Comparison of ENCODE assay signal across 7 cellular contexts in the genomic region with DNA sequence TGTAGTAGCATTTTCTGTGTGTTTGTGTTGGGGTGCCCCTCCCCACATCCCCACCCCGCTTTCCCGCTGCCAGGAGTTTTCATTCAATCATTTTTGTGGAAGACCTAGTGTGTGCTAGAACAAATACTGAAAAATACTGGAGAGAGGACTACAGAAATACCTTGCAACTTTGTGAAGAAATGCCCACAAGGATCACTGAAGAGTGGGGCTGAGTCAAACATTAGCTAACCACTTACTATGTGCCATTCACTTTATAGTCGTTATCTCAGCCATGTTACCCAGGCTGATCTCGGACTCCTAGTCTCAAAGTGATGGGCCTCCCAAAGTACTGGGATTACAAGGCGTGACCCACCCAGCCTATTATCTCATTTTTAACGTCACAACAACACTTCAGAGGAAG. TPM values are rescaled to one million over a fixed set of nuclear protein-coding genes. Genes with fewer than 3 reads are reported as not detected.
DNase-seq lines count a peak whose midpoint lies in the region; ATAC-seq and TF ChIP-seq lines count a peak whose summit lies in the region.

No MANE protein-coding gene starts in this region.

- H3K36me3 Mint-ChIP-seq in GM23338 (ENCODE audit: low read depth) = peaks cover 12% of the 10 kb centered on the region

- intact Hi-C loops in spleen (cut with DNase I; ENCODE audit: low total_unique reads) = no loop called here

- peaks cover 29% of the 10 kb centered on the region for H3K79me2 ChIP-seq in GM23338 (replicated peaks; ENCODE audit: insufficient read depth)

- H3K9ac ChIP-seq in SK-N-MC (ENCODE audit: insufficient read length) = peak overlapping the region; percentile 43

- no peaks in the 10 kb centered on the region for H3K9me3 ChIP-seq in SK-N-MC (ENCODE audit: low read depth, low read length)
- no peaks in the 10 kb centered on the region for H3K9me3 ChIP-seq in spleen

- H3K4me1 ChIP-seq in GM23338 (ENCODE audit: insufficient read depth) = peaks cover 14% of the 10 kb centered on the region; the same call in 1 of the 2 replicates
- peaks cover 16 to 51% (median 42%) of the 10 kb centered on the region in 6 donors for H3K4me1 ChIP-seq in spleen

- H3K36me3 ChIP-seq in GM23338 (ENCODE audit: insufficient read depth) = no peaks in the 10 kb centered on the region
- H3K36me3 ChIP-seq in SK-N-MC (ENCODE audit: insufficient read depth, low read length) = no peaks in the 10 kb centered on the region; the same call in 1 of the 2 replicates
- peaks cover 0 to 11% (median 6%) of the 10 kb centered on the region in 6 donors for H3K36me3 ChIP-seq in spleen

- no peak for TF ChIP-seq POLR2A in spleen (IDR thresholded peaks at IDR 0.05)

- H4K20me1 ChIP-seq in GM23338 (replicated peaks; ENCODE audit: insufficient read depth) = peaks cover 8% of the 10 kb centered on the region

- 45 to 53% (median 47%) methylated on average over 6 of the region's 6 CpGs for WGBS in spleen, 5 donors

- H3K27me3 Mint-ChIP-seq in GM23338 (ENCODE audit: insufficient read depth, low read depth, poor library complexity) = peaks cover 6% of the 10 kb centered on the region

- peaks cover 29% of the 10 kb centered on the region for H3K9me3 Mint-ChIP-seq in GM23338

- H3K9me2 ChIP-seq in GM23338 (ENCODE audit: insufficient read depth) = no peaks in the 10 kb centered on the region

- DNase-seq in GM23338 (ENCODE audit: low spot score) (no peak), SK-N-MC (ENCODE audit: low read depth, low spot score) (no peak), foreskin fibroblast (no peak), spleen (no peak), CD1c-positive myeloid dendritic cell (ENCODE audit: extremely low spot score) (no peak)
- no peak for DNase-seq in stimulated activated naive CD4-positive, alpha-beta T cell treated with Interleukin-2 at 50 U/mL for 16 hours (lab: John Stamatoyannopoulos, UW)

- H3K4me1 Mint-ChIP-seq in GM23338 = peaks cover 28% of the 10 kb centered on the region

- H3K27ac Mint-ChIP-seq in GM23338 = peak overlapping the region; percentile 49

- H3F3A ChIP-seq in GM23338 (replicated peaks; ENCODE audit: low read depth) = peaks cover 6% of the 10 kb centered on the region; the same call in 1 of the 2 replicates

- H3K4me3 Mint-ChIP-seq in GM23338 = peak overlapping the region; percentile 96

- peak overlapping the region; percentile 70 for H3K4me2 ChIP-seq in GM23338

- TF ChIP-seq CTCF in GM23338 (conservative IDR thresholded peaks at IDR 0.05; ENCODE audit: low read depth in 2 of 2) (no peak), foreskin fibroblast (IDR thresholded peaks at IDR 0.05; ENCODE audit: low read depth, low read length) (no peak), spleen (IDR thresholded peaks at IDR 0.05 in 8 of 11, conservative IDR thresholded peaks at IDR 0.05 in 3 of 11) (no peak)

- H3K4me3 ChIP-seq in GM23338 (peak overlapping the region; percentile 90), SK-N-MC (peak overlapping the region; percentile 99), foreskin fibroblast (ENCODE audit: low read depth in 1 of 2, low read length in 2 of 2) (peak overlapping the region; percentile 88 to 96), spleen (peak overlapping the region in 7 of 8 donors; percentile 65 to 94 (median 77))

- ATAC-seq in GM23338 (no peak; the same call in 2 of the 3 replicates), HG02973 (IDR thresholded peaks at IDR 0.05; ENCODE audit: unreplicated experiment) (no peak)

- H2AFZ ChIP-seq in GM23338 = peak overlapping the region; percentile 80

- H3K27me3 ChIP-seq in GM23338 (ENCODE audit: insufficient read depth) (no peaks in the 10 kb centered on the region), spleen (replicated peaks in 1 of 7) (no peaks in the 10 kb centered on the region)

- H3K27ac ChIP-seq in GM23338 (ENCODE audit: low read depth) = peak overlapping the region; percentile 43; the same call in 1 of the 2 replicates
- peak overlapping the region; percentile 3; the same call in 1 of the 2 replicates for H3K27ac ChIP-seq in SK-N-MC
- H3K27ac ChIP-seq in spleen = peak overlapping the region; percentile 96 to 98 (median 96)

TF ChIP-seq in GM23338, 12 proteins besides CTCF, POLR2A, EP300 and RAD21 (continues in another document):
- no peak for TF ChIP-seq EZH2 (IDR thresholded peaks at IDR 0.05; ENCODE audit: low read depth, unreplicated experiment)
- no peak for TF ChIP-seq NANOG (IDR thresholded peaks at IDR 0.05; ENCODE audit: borderline replicate concordance)
- TF ChIP-seq, protein P1, sequence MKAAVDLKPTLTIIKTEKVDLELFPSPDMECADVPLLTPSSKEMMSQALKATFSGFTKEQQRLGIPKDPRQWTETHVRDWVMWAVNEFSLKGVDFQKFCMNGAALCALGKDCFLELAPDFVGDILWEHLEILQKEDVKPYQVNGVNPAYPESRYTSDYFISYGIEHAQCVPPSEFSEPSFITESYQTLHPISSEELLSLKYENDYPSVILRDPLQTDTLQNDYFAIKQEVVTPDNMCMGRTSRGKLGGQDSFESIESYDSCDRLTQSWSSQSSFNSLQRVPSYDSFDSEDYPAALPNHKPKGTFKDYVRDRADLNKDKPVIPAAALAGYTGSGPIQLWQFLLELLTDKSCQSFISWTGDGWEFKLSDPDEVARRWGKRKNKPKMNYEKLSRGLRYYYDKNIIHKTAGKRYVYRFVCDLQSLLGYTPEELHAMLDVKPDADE (IDR thresholded peaks at IDR 0.05) = no peak
- TF ChIP-seq POLR2AphosphoS5 (IDR thresholded peaks at IDR 0.05; ENCODE audit: low read depth) = no peak
- TF ChIP-seq JUNB (IDR thresholded peaks at IDR 0.05; ENCODE audit: unreplicated experiment) = no peak
- no peak for TF ChIP-seq CREB1 (CRISPR knock-in tag; IDR thresholded peaks at IDR 0.05; ENCODE audit: low read depth)
- TF ChIP-seq ZNF114 (CRISPR knock-in tag; IDR thresholded peaks at IDR 0.05) = no peak

RNA-seq across cellular contexts. Expression of gene LMBR1L, which starts 0.6 kb away (rescaled TPM):
- 33.9 and 57.0 TPM in 2 replicates for total RNA-seq in GM23338 (2014; rRNA removed; shearing (Covaris generic))
- polyA plus RNA-seq in GM23338 (2016; fragmentation: Nextera tagmentation; extraction: Ambion mirVana) (19.8 and 24.3 TPM in 2 replicates), spleen (10 to 100 TPM; 44.1 to 78.0 (median 61.2) TPM)
- 100 to 1,000 TPM in 2 of 7 donors, 10 to 100 TPM in 5; 60.3 to 108 (median 85.8) TPM for total RNA-seq in spleen

RNA-seq across cellular contexts. Expression of gene DHH, which starts 16.6 kb away (rescaled TPM):
- total RNA-seq in GM23338 (2014; rRNA removed; shearing (Covaris generic)) = not detected in 2 replicates
- polyA plus RNA-seq in GM23338 (2016; fragmentation: Nextera tagmentation; extraction: Ambion mirVana) (0.09 TPM in 1 of 2 replicates, not detected in the other), spleen (under 1 TPM; 0.09 to 0.74 (median 0.59) TPM)
- 1 to 10 TPM in 3 of 7 donors, under 1 TPM in 4; 0.33 to 2.6 (median 0.79) TPM for total RNA-seq in spleen

RNA-seq across cellular contexts. Expression of gene TUBA1B, which starts 20.0 kb away (rescaled TPM):
- total RNA-seq in GM23338 (2014; rRNA removed; shearing (Covaris generic)) = 2,341 and 2,718 TPM in 2 replicates
- polyA plus RNA-seq in GM23338 (2016; fragmentation: Nextera tagmentation; extraction: Ambion mirVana) (1,008 and 1,116 TPM in 2 replicates), spleen (100 to 1,000 TPM; 231 to 582 (median 476) TPM)
- total RNA-seq in spleen = 100 to 1,000 TPM; 326 to 706 (median 476) TPM

RNA-seq across cellular contexts. Expression of gene RHEBL1, which starts 41.4 kb away (rescaled TPM):
- 6.7 and 11.8 TPM in 2 replicates for total RNA-seq in GM23338 (2014; rRNA removed; shearing (Covaris generic))
- 9.4 and 10.7 TPM in 2 replicates for polyA plus RNA-seq in GM23338 (2016; fragmentation: Nextera tagmentation; extraction: Ambion mirVana)
- total RNA-seq in spleen = 1 to 10 TPM; 2.0 to 4.3 (median 2.5) TPM
- 1 to 10 TPM; 3.9 to 6.7 (median 5.5) TPM for polyA plus RNA-seq in spleen

RNA-seq across cellular contexts. Expression of gene KMT2D, which starts 50.6 kb away (rescaled TPM):
- total RNA-seq in GM23338 (2014; rRNA removed; shearing (Covaris generic)) = 86.1 and 120 TPM in 2 replicates
- 17.6 and 18.3 TPM in 2 replicates for polyA plus RNA-seq in GM23338 (2016; fragmentation: Nextera tagmentation; extraction: Ambion mirVana)
- total RNA-seq in spleen = 100 to 1,000 TPM; 115 to 172 (median 163) TPM
- 10 to 100 TPM in 1 of 3 donors, 1 to 10 TPM in 2; 5.1 to 42.1 (median 6.0) TPM for polyA plus RNA-seq in spleen

Comparison
In these comparisons a context has a peak if more than half of its experiments do, and no peak if none do; other contexts are left out.
1. H3K27ac ChIP-seq: peak in every context shown above with its lines; median percentile 96 in spleen; 43 in GM23338; 3 in SK-N-MC.